22 cellular contexts compared by ENCODE assay signal in the genomic region with DNA sequence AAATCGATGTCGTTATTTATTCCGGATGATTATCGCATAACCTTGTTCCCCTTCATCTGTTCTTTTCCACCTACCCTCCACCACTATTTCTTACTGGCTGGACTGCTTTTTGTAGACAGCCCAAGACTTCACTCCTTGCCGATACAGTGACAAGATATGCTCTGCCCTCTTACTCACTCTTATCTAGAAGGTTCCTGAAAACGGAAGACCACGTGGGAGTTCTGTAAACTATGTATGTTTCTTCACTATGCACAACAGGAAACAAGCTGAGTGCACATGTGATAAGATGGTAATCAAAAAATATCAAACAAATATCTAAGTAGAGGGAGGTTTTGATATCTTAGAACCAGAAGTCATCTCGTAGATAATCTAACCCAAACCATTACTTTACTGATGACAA.
DNase-seq lines count a peak whose midpoint lies in the region; ATAC-seq, FAIRE-seq and TF ChIP-seq lines count a peak whose summit lies in the region.
"Had no signal": no experiment of that assay in that cellular context is flagged by ENCODE, and none has a peak within 500 bp of the region (broad histone marks: within the 10 kb centered on the region; RNA-seq: fewer than 3 reads in every experiment).

No MANE protein-coding gene starts in this region.

- no peak for TF ChIP-seq CTCF in endothelial cell of umbilical vein (IDR thresholded peaks at IDR 0.05; ENCODE audit: extremely low read depth in 1 of 2, insufficient read depth in 1 of 2, low read depth in 1 of 2, low read length in 2 of 2)

- no peaks in the 10 kb centered on the region for H3K27me3 ChIP-seq in endothelial cell of umbilical vein (ENCODE audit: control insufficient read depth in 2 of 2, insufficient read depth in 2 of 2, low read length in 2 of 2)
- H3K27me3 ChIP-seq: BLaER1 had no signal

- H3K27ac Mint-ChIP-seq in activated CD4-positive, alpha-beta T cell treated with anti-CD3 and anti-CD28 coated beads for 36 hours = peak overlapping the region; percentile 33
- no peak overlapping the region for H3K27ac Mint-ChIP-seq in activated T-helper 17 cell treated with anti-CD3 and anti-CD28 coated beads, Interleukin-2, amount 50 U/mL, for 72 hours
- H3K27ac Mint-ChIP-seq: CD14-positive monocyte; CD8-positive, alpha-beta T cell; HFFc6 had no signal

- no peaks in the 10 kb centered on the region for H3K79me2 ChIP-seq in endothelial cell of umbilical vein (ENCODE audit: control insufficient read depth, insufficient read depth, low read length)

- TF ChIP-seq POLR2A in endothelial cell of umbilical vein (IDR thresholded peaks at IDR 0.05; ENCODE audit: low read depth, low read length) = no peak

- no peak for ATAC-seq in activated CD4-positive, alpha-beta T cell treated with anti-CD3 and anti-CD28 coated beads for 36 hours
- no peak for ATAC-seq in GM21737 (IDR thresholded peaks at IDR 0.05; ENCODE audit: unreplicated experiment)
- no peak for ATAC-seq in activated T-helper 17 cell treated with anti-CD3 and anti-CD28 coated beads, Interleukin-2, amount 50 U/mL, for 72 hours (replicated peaks)
- ATAC-seq: CD8-positive, alpha-beta T cell; GM12878; HCT116 had no signal

- H4K20me1 ChIP-seq in endothelial cell of umbilical vein (replicated peaks; ENCODE audit: control insufficient read depth, extremely low read depth, insufficient read depth, low read length) = no peaks in the 10 kb centered on the region
- H4K20me1 ChIP-seq: BLaER1 had no signal

- no peak for FAIRE-seq in endothelial cell of umbilical vein (lab: Jason Lieb, UNC)
- FAIRE-seq: GM12878, HTR-8/SVneo had no signal

- H3K9me1 ChIP-seq in endothelial cell of umbilical vein (replicated peaks; ENCODE audit: control insufficient read depth, extremely low read depth, insufficient read depth, low read length) = no peaks in the 10 kb centered on the region

- no peak overlapping the region for H3K4me2 ChIP-seq in endothelial cell of umbilical vein (ENCODE audit: insufficient read depth, low read length)
- H3K4me2 ChIP-seq: BLaER1 had no signal

- H3K4me3 ChIP-seq in endothelial cell of umbilical vein (replicated peaks in 1 of 3; ENCODE audit: insufficient read depth in 1 of 3, low read depth in 1 of 3, low read length in 3 of 3) = no peak overlapping the region
- H3K4me3 ChIP-seq: BLaER1, GM12878 had no signal

- CTCF ChIA-PET in activated CD4-positive, alpha-beta T cell treated with anti-CD3 and anti-CD28 coated beads for 36 hours (lab: Charles Lee) = no interaction called here
- CTCF ChIA-PET in endothelial cell of umbilical vein (lab: Charles Lee) = no interaction called here

- BruUV-seq in endothelial cell of umbilical vein (replicated peaks; lab: Mats Ljungman, UMichigan) = no TSS peak

- DNase-seq in activated CD4-positive, alpha-beta T cell treated with anti-CD3 and anti-CD28 coated beads for 36 hours = no peak
- no peak for DNase-seq in activated CD4-positive, alpha-beta T cell treated with anti-CD3 and anti-CD28 coated beads for 48 hours
- DNase-seq in OCI-M1 (lab: John Stamatoyannopoulos, UW) (peak; percentile 25), endothelial cell of umbilical vein (ENCODE audit: low read depth, low spot score) (no peak), NCI-H2196 (lab: John Stamatoyannopoulos, UW; ENCODE audit: unreplicated experiment) (no peak)
- DNase-seq: 8988T; CD8-positive, alpha-beta T cell; COR-L47; DMS 273 treated with DMSO at 0.1 percent for 48 hours; DMS53; DND-41; EL; GOT3; H7; HFFc6 had no signal

- peaks cover 39% of the 10 kb centered on the region for H3K4me1 Mint-ChIP-seq in activated CD4-positive, alpha-beta T cell treated with anti-CD3 and anti-CD28 coated beads for 36 hours
- no peaks in the 10 kb centered on the region for H3K4me1 Mint-ChIP-seq in activated T-helper 17 cell treated with anti-CD3 and anti-CD28 coated beads, Interleukin-2, amount 50 U/mL, for 72 hours

- peaks cover 2% of the 10 kb centered on the region for H3K36me3 Mint-ChIP-seq in activated CD4-positive, alpha-beta T cell treated with anti-CD3 and anti-CD28 coated beads for 36 hours (ENCODE audit: low read depth)
- no peaks in the 10 kb centered on the region for H3K36me3 Mint-ChIP-seq in activated T-helper 17 cell treated with anti-CD3 and anti-CD28 coated beads, Interleukin-2, amount 50 U/mL, for 72 hours (ENCODE audit: low read depth)
- H3K36me3 Mint-ChIP-seq: CD14-positive monocyte; CD8-positive, alpha-beta T cell had no signal

- H3K4me3 Mint-ChIP-seq in activated CD4-positive, alpha-beta T cell treated with anti-CD3 and anti-CD28 coated beads for 36 hours = no peak overlapping the region
- no peak overlapping the region for H3K4me3 Mint-ChIP-seq in activated T-helper 17 cell treated with anti-CD3 and anti-CD28 coated beads, Interleukin-2, amount 50 U/mL, for 72 hours
- H3K4me3 Mint-ChIP-seq: CD14-positive monocyte; CD8-positive, alpha-beta T cell; HFFc6 had no signal

- H3K27ac ChIP-seq in endothelial cell of umbilical vein (ENCODE audit: insufficient read depth, low read depth, low read length) = no peak overlapping the region
- H3K27ac ChIP-seq: BLaER1 had no signal

- no peaks in the 10 kb centered on the region for H3K36me3 ChIP-seq in endothelial cell of umbilical vein (ENCODE audit: control insufficient read depth in 2 of 2, extremely low read depth in 1 of 2, insufficient read depth in 2 of 2, low read length in 2 of 2)
- H3K36me3 ChIP-seq: BLaER1 had no signal

- H3K4me1 ChIP-seq in endothelial cell of umbilical vein (ENCODE audit: control insufficient read depth, extremely low read depth, insufficient read depth, low read length) = peaks cover 35% of the 10 kb centered on the region

- intact Hi-C loops in activated CD4-positive, alpha-beta T cell treated with anti-CD3 and anti-CD28 coated beads for 36 hours (cut with DNase I, micrococcal nuclease) = no loop called here
- intact Hi-C loops in endothelial cell of umbilical vein (cut with micrococcal nuclease) = loop anchor here (10.0 kb wide), 1 partner anchor 120 kb away; the partner anchor contains the start of gene ARHGAP20

- dilution Hi-C loops in endothelial cell of umbilical vein (cut with MboI; ENCODE audit: extremely low pct_ligation_motif_present, low sequenced_read_pairs) = no loop called here

- no peak overlapping the region for H3K9ac ChIP-seq in endothelial cell of umbilical vein (replicated peaks; ENCODE audit: extremely low read depth, insufficient read depth, low read length)
- H3K9ac ChIP-seq: BLaER1 had no signal

- POLR2A ChIA-PET in activated CD4-positive, alpha-beta T cell treated with anti-CD3 and anti-CD28 coated beads for 36 hours (lab: Charles Lee) = no interaction called here
- POLR2A ChIA-PET in endothelial cell of umbilical vein (lab: Charles Lee) = no interaction called here

- no peak overlapping the region for H2AFZ ChIP-seq in endothelial cell of umbilical vein (ENCODE audit: low read depth, low read length)

- peaks cover 2% of the 10 kb centered on the region for H3K9me3 Mint-ChIP-seq in activated CD4-positive, alpha-beta T cell treated with anti-CD3 and anti-CD28 coated beads for 36 hours (ENCODE audit: low read depth)
- H3K9me3 Mint-ChIP-seq in activated T-helper 17 cell treated with anti-CD3 and anti-CD28 coated beads, Interleukin-2, amount 50 U/mL, for 72 hours = peaks cover 9% of the 10 kb centered on the region
- H3K9me3 Mint-ChIP-seq: CD8-positive, alpha-beta T cell; HFFc6 had no signal

- H3K27me3 Mint-ChIP-seq in activated CD4-positive, alpha-beta T cell treated with anti-CD3 and anti-CD28 coated beads for 36 hours = peaks cover 3% of the 10 kb centered on the region
- peaks cover 12% of the 10 kb centered on the region for H3K27me3 Mint-ChIP-seq in activated T-helper 17 cell treated with anti-CD3 and anti-CD28 coated beads, Interleukin-2, amount 50 U/mL, for 72 hours

- no peaks in the 10 kb centered on the region for H3K9me3 ChIP-seq in endothelial cell of umbilical vein (replicated peaks; ENCODE audit: control insufficient read depth, insufficient read depth, low read length)

TF ChIP-seq in endothelial cell of umbilical vein, 7 proteins besides CTCF, POLR2A, EP300 and RAD21:
- TF ChIP-seq JUN (IDR thresholded peaks at IDR 0.05; ENCODE audit: borderline replicate concordance, insufficient read depth, insufficient read length, low read depth) (no peak), GATA2 (IDR thresholded peaks at IDR 0.05; ENCODE audit: insufficient read depth, insufficient read length, low read depth, low read length) (peak; percentile 42), MYC (IDR thresholded peaks at IDR 0.05; ENCODE audit: low read depth, low read length) (no peak)
- TF ChIP-seq, protein P1, sequence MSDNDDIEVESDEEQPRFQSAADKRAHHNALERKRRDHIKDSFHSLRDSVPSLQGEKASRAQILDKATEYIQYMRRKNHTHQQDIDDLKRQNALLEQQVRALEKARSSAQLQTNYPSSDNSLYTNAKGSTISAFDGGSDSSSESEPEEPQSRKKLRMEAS (IDR thresholded peaks at IDR 0.05; ENCODE audit: insufficient read depth, insufficient read length) = no peak
